Comparison of ENCODE assay signal across 8 cellular contexts in genomic region chr6:71289039-71289801, GRCh38. TPM values are rescaled to one million over a fixed set of nuclear protein-coding genes. Genes with fewer than 3 reads are reported as not detected.
DNase-seq lines count a peak whose midpoint lies in the region; ATAC-seq and TF ChIP-seq lines count a peak whose summit lies in the region.

No MANE protein-coding gene starts in this region.

- H2AFZ ChIP-seq in neuronal stem cell (ENCODE audit: low read length): peak overlapping the region; percentile 98

- no peak overlapping the region for H3K27ac ChIP-seq in neuronal stem cell (replicated peaks; ENCODE audit: low read length)

- H3K18ac ChIP-seq in neuronal stem cell (ENCODE audit: low read length): peak overlapping the region; percentile 98

- no peak overlapping the region for H3K14ac ChIP-seq in neuronal stem cell (ENCODE audit: low read length)

- H4K91ac ChIP-seq in neuronal stem cell (ENCODE audit: low read depth, low read length, poor library complexity): no peak overlapping the region

- H3K27ac Mint-ChIP-seq in activated T-helper 2 cell treated with anti-CD3 and anti-CD28 coated beads, Interferon-gamma antibody, Interleukin-2, Interleukin-4, amounts not matched to agents 10 μg/mL and 5 μg/mL and 100 μg/mL, durations not matched to agents 14 hours and 24 hours and 36 hours: peak overlapping the region; percentile 59

- ATAC-seq in HG02571 (IDR thresholded peaks at IDR 0.05; ENCODE audit: unreplicated experiment): peak; percentile 28

- peaks cover 33% of the 10 kb centered on the region for H3K27me3 Mint-ChIP-seq in activated T-helper 2 cell treated with anti-CD3 and anti-CD28 coated beads, Interferon-gamma antibody, Interleukin-2, Interleukin-4, amounts not matched to agents 10 μg/mL and 5 μg/mL and 100 μg/mL, durations not matched to agents 14 hours and 24 hours and 36 hours (ENCODE audit: low read depth)

- peak overlapping the region; percentile 76 for H3K4me2 ChIP-seq in neuronal stem cell (ENCODE audit: insufficient read depth, low read length, poor library complexity, severe bottlenecking)

- H2AK5ac ChIP-seq in neuronal stem cell (ENCODE audit: low read depth, low read length): no peak overlapping the region

- H2BK15ac ChIP-seq in neuronal stem cell (ENCODE audit: low read length): peak overlapping the region; percentile 42

- no peak overlapping the region for H2BK12ac ChIP-seq in neuronal stem cell (ENCODE audit: low read length)

- peaks cover 5 to 7% of the 10 kb centered on the region in 2 donors for H3K4me1 ChIP-seq in neuronal stem cell (ENCODE audit: control insufficient read depth in 2 of 2, insufficient read depth in 1 of 2, low read depth in 1 of 2, low read length in 2 of 2)

- DNase-seq in NCI-H748 (lab: John Stamatoyannopoulos, UW; ENCODE audit: unreplicated experiment) (peak; percentile 58), NCI-H748 treated with DMSO at 0.1 percent for 48 hours (lab: John Stamatoyannopoulos, UW) (no peak), NB4 (ENCODE audit: low read depth) (peak; percentile 58), foreskin fibroblast (peak in 1 of 2 donors; percentile 42), neuronal stem cell (ENCODE audit: low spot score) (peak; percentile 5), SKM-1 treated with dmso at 0.1 percent for 144 hours (lab: John Stamatoyannopoulos, UW; ENCODE audit: unreplicated experiment) (no peak)
- no peak for DNase-seq in activated T-helper 2 cell treated with anti-CD3 and anti-CD28 coated beads, Interferon-gamma antibody, Interleukin-2, Interleukin-4, amounts not matched to agents 10 μg/mL and 5 μg/mL and 100 μg/mL, durations not matched to agents 14 hours and 24 hours and 36 hours (ENCODE audit: low spot score)

- intact Hi-C loops in activated T-helper 2 cell treated with anti-CD3 and anti-CD28 coated beads, Interferon-gamma antibody, Interleukin-2, Interleukin-4, amounts not matched to agents 10 μg/mL and 5 μg/mL and 100 μg/mL, durations not matched to agents 14 hours and 24 hours and 36 hours (cut with micrococcal nuclease): loop anchor here (5.0 kb wide), 1 partner anchor 58 kb away; no protein-coding TSS in a partner anchor

- no peaks in the 10 kb centered on the region for H3K79me1 ChIP-seq in neuronal stem cell (ENCODE audit: low read depth, low read length)

- no peak for TF ChIP-seq POLR2A in NB4 (IDR thresholded peaks at IDR 0.05; ENCODE audit: extremely low read depth, insufficient read length)

- peaks cover 0 to 15% of the 10 kb centered on the region in 2 donors for H3K36me3 ChIP-seq in neuronal stem cell (replicated peaks in 1 of 2; ENCODE audit: control insufficient read depth in 2 of 2, insufficient read depth in 2 of 2, low read length in 2 of 2)

- no CpG with 5 or more reads among the region's 57 CpGs for WGBS in neuronal stem cell (ENCODE audit: extremely low coverage in 2 of 2, insufficient read length in 2 of 2, insufficient replicate concordance in 1 of 2), 2 donors

- peak overlapping the region; percentile 85 for H3K9ac ChIP-seq in neuronal stem cell (ENCODE audit: low read depth, low read length, poor library complexity)

- peaks cover 0 to 6% of the 10 kb centered on the region in 2 donors for H3K9me3 ChIP-seq in neuronal stem cell (replicated peaks in 1 of 2; ENCODE audit: control insufficient read depth in 2 of 2, insufficient read depth in 1 of 2, low read depth in 1 of 2, low read length in 2 of 2)

- H3K27me3 ChIP-seq in neuronal stem cell (ENCODE audit: control insufficient read depth in 3 of 3, insufficient read depth in 3 of 3, low read depth in 1 of 3, low read length in 3 of 3): no peaks in the 10 kb centered on the region

- H3K4me1 Mint-ChIP-seq in activated T-helper 2 cell treated with anti-CD3 and anti-CD28 coated beads, Interferon-gamma antibody, Interleukin-2, Interleukin-4, amounts not matched to agents 10 μg/mL and 5 μg/mL and 100 μg/mL, durations not matched to agents 14 hours and 24 hours and 36 hours (ENCODE audit: low read depth): peaks cover 24% of the 10 kb centered on the region

- H2BK120ac ChIP-seq in neuronal stem cell (ENCODE audit: low read depth, low read length): no peak overlapping the region

- peak overlapping the region; percentile 61 for H2BK5ac ChIP-seq in neuronal stem cell (ENCODE audit: low read length)

- no peak overlapping the region for H3K23ac ChIP-seq in neuronal stem cell (ENCODE audit: low read depth, low read length, poor library complexity)

- no peak overlapping the region for H4K8ac ChIP-seq in neuronal stem cell (ENCODE audit: low read depth, low read length)

- H3K4me3 ChIP-seq in NB4 (ENCODE audit: low read depth, low read length) (peak overlapping the region; percentile 67), foreskin fibroblast (ENCODE audit: low read depth in 1 of 2, low read length in 2 of 2) (peak overlapping the region; percentile 69 to 74), neuronal stem cell (ENCODE audit: low read length in 2 of 2) (peak overlapping the region; percentile 67 to 96)

- H3K36me3 Mint-ChIP-seq in activated T-helper 2 cell treated with anti-CD3 and anti-CD28 coated beads, Interferon-gamma antibody, Interleukin-2, Interleukin-4, amounts not matched to agents 10 μg/mL and 5 μg/mL and 100 μg/mL, durations not matched to agents 14 hours and 24 hours and 36 hours (ENCODE audit: low read depth): peaks cover 3% of the 10 kb centered on the region

- TF ChIP-seq CTCF in NB4 (IDR thresholded peaks at IDR 0.05; ENCODE audit: low read depth, low read length) (no peak), foreskin fibroblast (IDR thresholded peaks at IDR 0.05; ENCODE audit: low read depth, low read length) (no peak)

- no peak overlapping the region for H3K4ac ChIP-seq in neuronal stem cell (ENCODE audit: low read length)

- H3K4me3 Mint-ChIP-seq in activated T-helper 2 cell treated with anti-CD3 and anti-CD28 coated beads, Interferon-gamma antibody, Interleukin-2, Interleukin-4, amounts not matched to agents 10 μg/mL and 5 μg/mL and 100 μg/mL, durations not matched to agents 14 hours and 24 hours and 36 hours (ENCODE audit: low read depth): peak overlapping the region; percentile 77

- H3K9me3 Mint-ChIP-seq in activated T-helper 2 cell treated with anti-CD3 and anti-CD28 coated beads, Interferon-gamma antibody, Interleukin-2, Interleukin-4, amounts not matched to agents 10 μg/mL and 5 μg/mL and 100 μg/mL, durations not matched to agents 14 hours and 24 hours and 36 hours: no peaks in the 10 kb centered on the region

RNA-seq across cellular contexts. Expression of gene OGFRL1, which starts 0.6 kb away (rescaled TPM):
- 2.9 and 3.3 TPM in 2 replicates for total RNA-seq in activated T-helper 2 cell treated with anti-CD3 and anti-CD28 coated beads, Interferon-gamma antibody, Interleukin-2, Interleukin-4, amounts not matched to agents 10 μg/mL and 5 μg/mL and 100 μg/mL, durations not matched to agents 14 hours and 24 hours and 36 hours
- polyA plus RNA-seq in neuronal stem cell (2013, experiment 1 of 2): 5.3 TPM
- 5.3 TPM for polyA plus RNA-seq in neuronal stem cell (2013, experiment 2 of 2)

Comparison
In these comparisons a context has a peak if more than half of its experiments do, and no peak if none do; other contexts are left out.
1. DNase-seq: peak in NCI-H748 (single experiment), NB4 (single experiment) and neuronal stem cell (single experiment); none in NCI-H748 treated with DMSO at 0.1 percent for 48 hours (single experiment), activated T-helper 2 cell treated with anti-CD3 and anti-CD28 coated beads, Interferon-gamma antibody, Interleukin-2, Interleukin-4, amounts not matched to agents 10 μg/mL and 5 μg/mL and 100 μg/mL, durations not matched to agents 14 hours and 24 hours and 36 hours (single experiment) and SKM-1 treated with dmso at 0.1 percent for 144 hours (single experiment).
2. Peak in every context shown above with its lines, with median percentiles within 50 percentile points of each other: H3K4me3 ChIP-seq.